21 cellular contexts compared by ENCODE assay signal in genomic region chr1:1463312-1463711, GRCh38. TPM values are rescaled to one million over a fixed set of nuclear protein-coding genes. Genes with fewer than 3 reads are reported as not detected.
"Had no signal": no experiment of that assay in that cellular context is flagged by ENCODE, and none has a peak within 500 bp of the region (broad histone marks: within the 10 kb centered on the region; RNA-seq: fewer than 3 reads in every experiment).

No MANE protein-coding gene starts in this region.

- FAIRE-seq: colon, keratinocyte, urothelium cell line had no signal

- H2AFZ ChIP-seq: parathyroid adenoma had no signal

- H3K36me3 ChIP-seq: gastrocnemius medialis, right atrium auricular region, sigmoid colon, thoracic aorta, upper lobe of left lung had no signal

- H3K27me3 ChIP-seq: dorsolateral prefrontal cortex, gastrocnemius medialis, right atrium auricular region, sigmoid colon, tibial nerve, upper lobe of left lung had no signal

- DNase-seq: dorsolateral prefrontal cortex; effector CD4-positive, alpha-beta T cell; foreskin fibroblast; gastrocnemius medialis; head of caudate nucleus; natural killer cell; sigmoid colon; stimulated activated CD4-positive, alpha-beta T cell treated with anti-CD3 and anti-CD28 coated beads, Interleukin-4, amount 100 ng/mL, for 4 hours had no signal

- H3K79me2 ChIP-seq: parathyroid adenoma had no signal

- H3K27ac ChIP-seq: dorsolateral prefrontal cortex, gastrocnemius medialis, parathyroid adenoma, right atrium auricular region, sigmoid colon, thoracic aorta, tibial nerve had no signal

- H3K9me3 ChIP-seq: gastrocnemius medialis, right atrium auricular region, sigmoid colon, thoracic aorta, tibial nerve, upper lobe of left lung had no signal

- H3K9ac ChIP-seq: parathyroid adenoma had no signal

- H3K4me1 ChIP-seq: gastrocnemius medialis, parathyroid adenoma, sigmoid colon, tibial nerve had no signal

- ATAC-seq: gastrocnemius medialis had no signal

- H3K4me3 ChIP-seq: gastrocnemius medialis, lung, right atrium auricular region, sigmoid colon, thoracic aorta, tibial nerve had no signal

RNA-seq across cellular contexts. Expression of gene ATAD3C, which starts 13.8 kb away (rescaled TPM):
- total RNA-seq: glomerular endothelial cell, skeletal muscle tissue had no signal
- polyA plus RNA-seq: neural cell had no signal

RNA-seq across cellular contexts. Expression of gene VWA1, which starts 27.8 kb away (rescaled TPM):
- total RNA-seq: natural killer cell had no signal

RNA-seq across cellular contexts. Expression of gene ANKRD65, which starts 42.2 kb away (rescaled TPM):
- total RNA-seq: glomerular endothelial cell, mononuclear cell, natural killer cell had no signal
- polyA plus RNA-seq: neural cell had no signal
